14 cellular contexts compared by ENCODE assay signal in the genomic region with DNA sequence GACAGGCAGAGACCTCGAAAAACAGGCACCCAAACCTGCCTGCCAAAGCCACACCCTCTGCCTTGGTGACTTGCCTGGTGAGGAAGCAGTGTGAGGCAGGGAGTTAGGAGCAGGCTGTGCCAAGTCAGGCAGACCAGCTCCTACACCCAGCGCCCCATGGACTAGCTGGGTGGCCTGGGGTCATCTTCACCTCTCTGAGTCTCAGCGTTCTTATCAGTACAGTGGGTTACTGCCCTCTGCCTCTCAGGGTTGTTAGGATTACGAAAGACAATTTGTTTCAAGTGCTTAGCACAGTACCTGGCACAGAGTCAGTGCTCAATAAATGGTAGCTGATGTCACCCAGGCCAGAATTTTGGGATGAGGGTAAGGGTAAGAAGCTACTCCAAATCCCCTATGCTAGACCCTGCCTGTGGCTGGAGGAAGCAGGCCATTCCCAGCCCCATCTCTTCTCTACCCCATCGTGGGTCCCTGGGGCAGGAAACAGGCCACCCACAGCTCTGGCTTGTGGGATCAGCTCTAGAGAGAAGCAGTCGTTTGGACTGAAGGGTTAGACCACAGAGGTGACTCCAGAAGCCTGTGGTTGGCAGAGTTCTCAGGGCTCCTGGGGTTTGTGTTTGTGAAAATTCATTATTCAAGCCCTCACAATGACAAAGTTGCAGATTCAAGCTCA. TPM values are rescaled to one million over a fixed set of nuclear protein-coding genes. Genes with fewer than 3 reads are reported as not detected.
DNase-seq lines count a peak whose midpoint lies in the region; ATAC-seq and TF ChIP-seq lines count a peak whose summit lies in the region.
"Had no signal": no experiment of that assay in that cellular context is flagged by ENCODE, and none has a peak within 500 bp of the region (broad histone marks: within the 10 kb centered on the region; RNA-seq: fewer than 3 reads in every experiment).

No MANE protein-coding gene starts in this region.

- peaks cover 0 to 11% (median 10%) of the 10 kb centered on the region in 4 donors for H3K4me1 ChIP-seq in liver (ENCODE audit: control insufficient read depth in 4 of 4, insufficient read depth in 4 of 4, low read length in 3 of 4)
- H3K4me1 ChIP-seq in uterus: peaks cover 3 to 11% of the 10 kb centered on the region in 2 donors

- H3K27me3 ChIP-seq in liver (ENCODE audit: control insufficient read depth in 4 of 4, insufficient read depth in 4 of 4, low read length in 3 of 4) (no peaks in the 10 kb centered on the region), uterus (no peaks in the 10 kb centered on the region)

- no peaks in the 10 kb centered on the region for H3K9me3 Mint-ChIP-seq in activated naive CD8-positive, alpha-beta T cell treated with anti-CD3 and anti-CD28 coated beads, Interleukin-2, amount 10 ng/mL, durations not matched to agents 7 days and 5 days
- H3K9me3 Mint-ChIP-seq in activated naive CD8-positive, alpha-beta T cell treated with anti-CD3 and anti-CD28 coated beads, Interleukin-2, amount 50 U/mL, for 24 hours: no peaks in the 10 kb centered on the region
- H3K9me3 Mint-ChIP-seq in central memory CD8-positive, alpha-beta T cell: no peaks in the 10 kb centered on the region
- H3K9me3 Mint-ChIP-seq: activated B cell treated with CpG ODN at 0.5 μM for 24 hours, endodermal cell had no signal

- H3K36me3 ChIP-seq in liver (ENCODE audit: control insufficient read depth in 4 of 4, insufficient read depth in 3 of 4, low read depth in 1 of 4, low read length in 3 of 4) (no peaks in the 10 kb centered on the region), uterus (no peaks in the 10 kb centered on the region)

- DNase-seq in activated naive CD8-positive, alpha-beta T cell treated with anti-CD3 and anti-CD28 coated beads, Interleukin-2, amount 10 ng/mL, durations not matched to agents 7 days and 5 days: peak; percentile 41
- no peak for DNase-seq in activated naive CD8-positive, alpha-beta T cell treated with anti-CD3 and anti-CD28 coated beads, Interleukin-2, amount 50 U/mL, for 24 hours
- DNase-seq in central memory CD8-positive, alpha-beta T cell (ENCODE audit: low spot score in 2 of 2): no peak
- DNase-seq in uterus: peak; percentile 51 to 52
- DNase-seq in epidermal melanocyte (ENCODE audit: insufficient read length, low spot score): no peak
- DNase-seq: activated B cell treated with CpG ODN at 0.5 μM for 24 hours, activated gamma-delta T cell treated with Interleukin-2 at 50 U/mL for 16 hours, endodermal cell, retina had no signal

- no peak for TF ChIP-seq CTCF in liver (IDR thresholded peaks at IDR 0.05; ENCODE audit: low read depth, low read length, missing input control)
- TF ChIP-seq CTCF in uterus (IDR thresholded peaks at IDR 0.05): no peak

- no peak overlapping the region for H3K27ac ChIP-seq in liver (ENCODE audit: low read depth in 1 of 2, low read length in 2 of 2)
- peak overlapping the region; percentile 65 to 67 for H3K27ac ChIP-seq in uterus
- H3K27ac ChIP-seq: RWPE1 had no signal

- peaks cover 14% of the 10 kb centered on the region for H3K4me1 Mint-ChIP-seq in activated naive CD8-positive, alpha-beta T cell treated with anti-CD3 and anti-CD28 coated beads, Interleukin-2, amount 10 ng/mL, durations not matched to agents 7 days and 5 days
- H3K4me1 Mint-ChIP-seq in activated naive CD8-positive, alpha-beta T cell treated with anti-CD3 and anti-CD28 coated beads, Interleukin-2, amount 50 U/mL, for 24 hours: peaks cover 1% of the 10 kb centered on the region
- H3K4me1 Mint-ChIP-seq in central memory CD8-positive, alpha-beta T cell: no peaks in the 10 kb centered on the region
- H3K4me1 Mint-ChIP-seq: endodermal cell had no signal

- POLR2A ChIA-PET in activated naive CD8-positive, alpha-beta T cell treated with anti-CD3 and anti-CD28 coated beads, Interleukin-2, amount 10 ng/mL, durations not matched to agents 7 days and 5 days (lab: Charles Lee): interaction anchor here (1.4 to 2.3 kb wide), 2 partner anchors 245 to 250 kb away, joined by 3 to 9 read pairs; partner anchors contain the start of gene RNU5B-1

- H3K27ac Mint-ChIP-seq in activated naive CD8-positive, alpha-beta T cell treated with anti-CD3 and anti-CD28 coated beads, Interleukin-2, amount 10 ng/mL, durations not matched to agents 7 days and 5 days: no peak overlapping the region
- H3K27ac Mint-ChIP-seq in activated naive CD8-positive, alpha-beta T cell treated with anti-CD3 and anti-CD28 coated beads, Interleukin-2, amount 50 U/mL, for 24 hours: no peak overlapping the region
- peak overlapping the region; percentile 38 for H3K27ac Mint-ChIP-seq in central memory CD8-positive, alpha-beta T cell (ENCODE audit: low read depth)
- H3K27ac Mint-ChIP-seq: activated B cell treated with CpG ODN at 0.5 μM for 24 hours, endodermal cell had no signal

- peaks cover 8% of the 10 kb centered on the region for H3K27me3 Mint-ChIP-seq in activated naive CD8-positive, alpha-beta T cell treated with anti-CD3 and anti-CD28 coated beads, Interleukin-2, amount 10 ng/mL, durations not matched to agents 7 days and 5 days
- peaks cover 2% of the 10 kb centered on the region for H3K27me3 Mint-ChIP-seq in activated naive CD8-positive, alpha-beta T cell treated with anti-CD3 and anti-CD28 coated beads, Interleukin-2, amount 50 U/mL, for 24 hours
- no peaks in the 10 kb centered on the region for H3K27me3 Mint-ChIP-seq in central memory CD8-positive, alpha-beta T cell

- peak overlapping the region; percentile 56 for H3K4me3 Mint-ChIP-seq in activated naive CD8-positive, alpha-beta T cell treated with anti-CD3 and anti-CD28 coated beads, Interleukin-2, amount 10 ng/mL, durations not matched to agents 7 days and 5 days
- H3K4me3 Mint-ChIP-seq in activated naive CD8-positive, alpha-beta T cell treated with anti-CD3 and anti-CD28 coated beads, Interleukin-2, amount 50 U/mL, for 24 hours: no peak overlapping the region
- H3K4me3 Mint-ChIP-seq in central memory CD8-positive, alpha-beta T cell: no peak overlapping the region
- H3K4me3 Mint-ChIP-seq: activated B cell treated with CpG ODN at 0.5 μM for 24 hours, endodermal cell had no signal

- H3K9me3 ChIP-seq in liver (ENCODE audit: control insufficient read depth in 4 of 4, low read length in 3 of 4): no peaks in the 10 kb centered on the region
- no peaks in the 10 kb centered on the region for H3K9me3 ChIP-seq in uterus

- H3K9ac ChIP-seq in liver (ENCODE audit: low read depth in 1 of 2, low read length in 2 of 2): peak overlapping the region in 1 of 2 donors; percentile 8

- TF ChIP-seq POLR2A in uterus (IDR thresholded peaks at IDR 0.05): no peak

- 26% methylated on average over 6 of the region's 6 CpGs for WGBS in liver

- intact Hi-C loops in uterus (cut with DNase I; ENCODE audit: low total_unique reads): no loop called here

- H3K4me3 ChIP-seq in liver (ENCODE audit: low read depth in 1 of 3, low read length in 3 of 3) (no peak overlapping the region), uterus (no peak overlapping the region)

- TF ChIP-seq RAD21 in liver (IDR thresholded peaks at IDR 0.05): peak; percentile 44 to 47

- ATAC-seq in activated naive CD8-positive, alpha-beta T cell treated with anti-CD3 and anti-CD28 coated beads, Interleukin-2, amount 10 ng/mL, durations not matched to agents 7 days and 5 days (ENCODE audit: low read depth): peak; percentile 53
- ATAC-seq in activated naive CD8-positive, alpha-beta T cell treated with anti-CD3 and anti-CD28 coated beads, Interleukin-2, amount 50 U/mL, for 24 hours: no peak
- ATAC-seq in central memory CD8-positive, alpha-beta T cell (replicated peaks; ENCODE audit: extremely low read depth, poor library complexity, severe bottlenecking): no peak
- ATAC-seq in HG03442 (IDR thresholded peaks at IDR 0.05; ENCODE audit: unreplicated experiment): no peak
- ATAC-seq in GM21381 (IDR thresholded peaks at IDR 0.05; ENCODE audit: unreplicated experiment): no peak

- no peaks in the 10 kb centered on the region for H3K36me3 Mint-ChIP-seq in activated naive CD8-positive, alpha-beta T cell treated with anti-CD3 and anti-CD28 coated beads, Interleukin-2, amount 10 ng/mL, durations not matched to agents 7 days and 5 days
- no peaks in the 10 kb centered on the region for H3K36me3 Mint-ChIP-seq in activated naive CD8-positive, alpha-beta T cell treated with anti-CD3 and anti-CD28 coated beads, Interleukin-2, amount 50 U/mL, for 24 hours (ENCODE audit: low read depth)
- peaks cover 2% of the 10 kb centered on the region for H3K36me3 Mint-ChIP-seq in central memory CD8-positive, alpha-beta T cell (ENCODE audit: insufficient read depth)

TF ChIP-seq in liver, 16 proteins besides CTCF, POLR2A, EP300 and RAD21 (continues in another document):
- peak in 1 of 2 donors; percentile 54 for TF ChIP-seq EGR1 (IDR thresholded peaks at IDR 0.05; ENCODE audit: low read depth in 2 of 2)
- no peak for TF ChIP-seq TAF1 (conservative IDR thresholded peaks at IDR 0.05)
- TF ChIP-seq HNF4A (conservative IDR thresholded peaks at IDR 0.05): peak; percentile 91 to 94

RNA-seq across cellular contexts. Expression of gene SLC51B, which starts 10.1 kb away (rescaled TPM):
- not detected for total RNA-seq in activated naive CD8-positive, alpha-beta T cell treated with anti-CD3 and anti-CD28 coated beads, Interleukin-2, amount 10 ng/mL, durations not matched to agents 7 days and 5 days
- 1 to 10 TPM in 1 of 2 donors, under 1 TPM in 1; 0.25 to 2.1 TPM for total RNA-seq in liver
- polyA plus RNA-seq in liver: 1 to 10 TPM in 1 of 2 donors, under 1 TPM in 1; 0.33 to 1.9 TPM
- total RNA-seq in uterus: not detected
- total RNA-seq: activated B cell treated with CpG ODN at 0.5 μM for 24 hours, endodermal cell, kidney epithelial cell had no signal

RNA-seq across cellular contexts. Expression of gene RASL12, which starts 12.5 kb away (rescaled TPM):
- total RNA-seq in activated naive CD8-positive, alpha-beta T cell treated with anti-CD3 and anti-CD28 coated beads, Interleukin-2, amount 10 ng/mL, durations not matched to agents 7 days and 5 days: not detected
- total RNA-seq in liver (under 1 TPM; 0.70 to 0.92 TPM), uterus (100 to 1,000 TPM in 1 of 4 donors, 10 to 100 TPM in 3; 65.3 to 116 (median 76.6) TPM)
- polyA plus RNA-seq in liver: under 1 TPM; 0.50 to 0.57 TPM
- total RNA-seq: activated B cell treated with CpG ODN at 0.5 μM for 24 hours had no signal

RNA-seq across cellular contexts. Expression of gene KBTBD13, which starts 21.2 kb away (rescaled TPM):
- not detected for total RNA-seq in activated naive CD8-positive, alpha-beta T cell treated with anti-CD3 and anti-CD28 coated beads, Interleukin-2, amount 10 ng/mL, durations not matched to agents 7 days and 5 days
- not detected for total RNA-seq in liver
- polyA plus RNA-seq in liver: not detected
- 1 to 10 TPM in 1 of 4 donors, under 1 TPM in 1, not detected in 2; 0.21 to 1.3 TPM for total RNA-seq in uterus
- total RNA-seq: activated B cell treated with CpG ODN at 0.5 μM for 24 hours, endodermal cell, kidney epithelial cell had no signal

RNA-seq across cellular contexts. Expression of gene MTFMT, which starts 25.9 kb away (rescaled TPM):
- total RNA-seq in activated naive CD8-positive, alpha-beta T cell treated with anti-CD3 and anti-CD28 coated beads, Interleukin-2, amount 10 ng/mL, durations not matched to agents 7 days and 5 days: 10 to 100 TPM; 19.8 to 21.3 TPM
- total RNA-seq in liver (10 to 100 TPM in 1 of 2 donors, 1 to 10 TPM in 1; 6.8 to 14.7 TPM), uterus (10 to 100 TPM; 11.5 to 30.1 (median 21.0) TPM)
- 1 to 10 TPM; 8.1 to 8.7 TPM for polyA plus RNA-seq in liver

RNA-seq across cellular contexts. Expression of gene UBAP1L, which starts 59.7 kb away (rescaled TPM):
- total RNA-seq in activated naive CD8-positive, alpha-beta T cell treated with anti-CD3 and anti-CD28 coated beads, Interleukin-2, amount 10 ng/mL, durations not matched to agents 7 days and 5 days: 1 to 10 TPM; 6.1 to 7.2 TPM
- total RNA-seq in liver (1 to 10 TPM in 1 of 2 donors, under 1 TPM in 1; 0.79 to 6.9 TPM), uterus (10 to 100 TPM in 1 of 4 donors, 1 to 10 TPM in 2, under 1 TPM in 1; 0.77 to 16.0 (median 3.8) TPM)
- 1 to 10 TPM in 1 of 2 donors, under 1 TPM in 1; 0.57 to 1.0 TPM for polyA plus RNA-seq in liver

Comparison
In these comparisons a context has a peak if more than half of its experiments do, and no peak if none do; other contexts are left out.
1. DNase-seq: peak in activated naive CD8-positive, alpha-beta T cell treated with anti-CD3 and anti-CD28 coated beads, Interleukin-2, amount 10 ng/mL, durations not matched to agents 7 days and 5 days (single experiment) and uterus (2 of 2); none in activated naive CD8-positive, alpha-beta T cell treated with anti-CD3 and anti-CD28 coated beads, Interleukin-2, amount 50 U/mL, for 24 hours (single experiment), central memory CD8-positive, alpha-beta T cell (0 of 2) and epidermal melanocyte (single experiment).
2. H3K27ac ChIP-seq: peak in uterus (2 of 2); none in liver (0 of 2).
3. RNA of gene RASL12, which starts 12.5 kb away (total RNA-seq): 65.3 to 116 TPM in uterus; 0.70 to 0.92 TPM in liver and not detected in activated naive CD8-positive, alpha-beta T cell treated with anti-CD3 and anti-CD28 coated beads, Interleukin-2, amount 10 ng/mL, durations not matched to agents 7 days and 5 days; every median in the first group is over 10 times any median in the second.